Comparison of ENCODE assay signal across 17 cellular contexts in genomic region chr15:65194826-65195541, GRCh38. TPM values are rescaled to one million over a fixed set of nuclear protein-coding genes. Genes with fewer than 3 reads are reported as not detected.
DNase-seq lines count a peak whose midpoint lies in the region; ATAC-seq and TF ChIP-seq lines count a peak whose summit lies in the region.
"Had no signal": no experiment of that assay in that cellular context is flagged by ENCODE, and none has a peak within 500 bp of the region (broad histone marks: within the 10 kb centered on the region; RNA-seq: fewer than 3 reads in every experiment).

No MANE protein-coding gene starts in this region.

- DNase-seq in Right ventricle myocardium superior: no peak
- DNase-seq in cardiac septum (ENCODE audit: low spot score): no peak
- DNase-seq in esophagus muscularis mucosa (ENCODE audit: extremely low spot score): no peak
- peak; percentile 60 to 83 for DNase-seq in lower leg skin (ENCODE audit: low spot score in 2 of 2)
- peak in 1 of 2 donors; percentile 9 for DNase-seq in vagina (ENCODE audit: extremely low spot score in 2 of 2)
- DNase-seq in stimulated activated CD4-positive, alpha-beta T cell treated with anti-CD3 and anti-CD28 coated beads, Interleukin-2, amount 100 ng/mL, for 48 hours: no peak
- DNase-seq: activated CD4-positive, alpha-beta T cell treated with anti-CD3 and anti-CD28 coated beads, Interleukin-2, amount 50 U/mL, for 4 hours; Karpas-422; mammary epithelial cell; NCI-H1930; NK-92 treated with Interleukin-12 subunit alpha and Interleukin-12 subunit beta, amount 100 ng/mL, for 24 hours; stimulated activated CD4-positive, alpha-beta T cell treated with anti-CD3 and anti-CD28 coated beads, Interleukin-12 subunit alpha, Interleukin-12 subunit beta, amount 100 ng/mL, for 4 hours had no signal

- no peak for TF ChIP-seq POLR2A in esophagus muscularis mucosa (IDR thresholded peaks at IDR 0.05; ENCODE audit: low read depth)
- TF ChIP-seq POLR2A in lower leg skin (IDR thresholded peaks at IDR 0.05): no peak
- no peak for TF ChIP-seq POLR2A in vagina (IDR thresholded peaks at IDR 0.05)

- no peaks in the 10 kb centered on the region for H3K27me3 ChIP-seq in esophagus muscularis mucosa
- H3K27me3 ChIP-seq in vagina: no peaks in the 10 kb centered on the region

- peaks cover 0 to 14% (median 12%) of the 10 kb centered on the region in 4 donors for H3K4me1 ChIP-seq in esophagus muscularis mucosa
- H3K4me1 ChIP-seq in vagina: peaks cover 20% of the 10 kb centered on the region

- no peak for TF ChIP-seq CTCF in esophagus muscularis mucosa (IDR thresholded peaks at IDR 0.05)
- TF ChIP-seq CTCF in lower leg skin (IDR thresholded peaks at IDR 0.05): no peak
- no peak for TF ChIP-seq CTCF in vagina (IDR thresholded peaks at IDR 0.05)

- H3K4me3 ChIP-seq in esophagus muscularis mucosa: no peak overlapping the region
- H3K4me3 ChIP-seq in lower leg skin (ENCODE audit: low read depth, poor library complexity, severe bottlenecking): no peak overlapping the region
- no peak overlapping the region for H3K4me3 ChIP-seq in vagina
- H3K4me3 ChIP-seq: SK-N-MC, thoracic aorta had no signal

- intact Hi-C loops in Right ventricle myocardium superior (cut with DNase I) (no loop called here), cardiac septum (cut with DNase I) (no loop called here), esophagus muscularis mucosa (cut with DNase I) (no loop called here), lower leg skin (cut with DNase I; ENCODE audit: low total_unique reads) (loop anchor here (5.0 kb wide), 1 partner anchor 77 kb away; no protein-coding TSS in a partner anchor), vagina (cut with DNase I) (no loop called here)

- H3K36me3 ChIP-seq in esophagus muscularis mucosa: peaks cover 0 to 3% (median 0%) of the 10 kb centered on the region in 4 donors
- no peaks in the 10 kb centered on the region for H3K36me3 ChIP-seq in vagina
- H3K36me3 ChIP-seq: thoracic aorta had no signal

- ATAC-seq in Right ventricle myocardium superior (ENCODE audit: poor library complexity): peak; percentile 50
- no peak for ATAC-seq in GM19452 (IDR thresholded peaks at IDR 0.05; ENCODE audit: unreplicated experiment)
- ATAC-seq in GM18502 (IDR thresholded peaks at IDR 0.05; ENCODE audit: poor library complexity, unreplicated experiment): no peak
- ATAC-seq: HCT116 had no signal

- peak overlapping the region; percentile 12 to 63 (median 50) for H3K27ac ChIP-seq in esophagus muscularis mucosa (replicated peaks in 1 of 4)
- H3K27ac ChIP-seq in vagina: peak overlapping the region; percentile 74
- H3K27ac ChIP-seq: SK-N-MC had no signal

- H3K9me3 ChIP-seq in esophagus muscularis mucosa (no peaks in the 10 kb centered on the region), vagina (no peaks in the 10 kb centered on the region)
- H3K9me3 ChIP-seq: thoracic aorta had no signal

- 72% methylated on average over 7 of the region's 7 CpGs for WGBS in esophagus muscularis mucosa
- 47 to 56% methylated on average over 7 of the region's 7 CpGs for WGBS in lower leg skin, 2 donors

- TF ChIP-seq EP300 in esophagus muscularis mucosa (IDR thresholded peaks at IDR 0.05): no peak

RNA-seq across cellular contexts. Expression of gene CLPX, which starts 9.8 kb away (rescaled TPM):
- 51.5 TPM for total RNA-seq in Right ventricle myocardium superior
- total RNA-seq in cardiac septum: 55.9 TPM
- total RNA-seq in esophagus muscularis mucosa: 10 to 100 TPM; 37.4 to 53.2 (median 39.8) TPM
- total RNA-seq in lower leg skin: 100 to 1,000 TPM in 2 of 4 donors, 10 to 100 TPM in 2; 74.5 to 110 (median 91.8) TPM
- total RNA-seq in vagina: 46.4 TPM

RNA-seq across cellular contexts. Expression of gene CILP, which starts 16.3 kb away (rescaled TPM):
- total RNA-seq in Right ventricle myocardium superior (3.5 TPM), cardiac septum (24.0 TPM), esophagus muscularis mucosa (100 to 1,000 TPM in 2 of 4 donors, 10 to 100 TPM in 2; 40.4 to 166 (median 93.8) TPM), lower leg skin (10 to 100 TPM in 2 of 4 donors, 1 to 10 TPM in 2; 3.9 to 66.8 (median 9.3) TPM), vagina (129 TPM)
- total RNA-seq: mammary epithelial cell had no signal

Comparison
In these comparisons a context has a peak if more than half of its experiments do, and no peak if none do; other contexts are left out.
1. DNase-seq: peak in lower leg skin (2 of 2); none in Right ventricle myocardium superior (single experiment), cardiac septum (single experiment), esophagus muscularis mucosa (single experiment) and stimulated activated CD4-positive, alpha-beta T cell treated with anti-CD3 and anti-CD28 coated beads, Interleukin-2, amount 100 ng/mL, for 48 hours (0 of 2).